ENCODE assay signal across 20 cellular contexts in genomic region chr19:28956421-28956820, GRCh38.
"Had no signal": no experiment of that assay in that cellular context is flagged by ENCODE, and none has a peak within 500 bp of the region (broad histone marks: within the 10 kb centered on the region; RNA-seq: fewer than 3 reads in every experiment).

No MANE protein-coding gene starts in this region.

- DNase-seq: dermis blood vessel endothelial cell; effector memory CD4-positive, alpha-beta T cell; head of caudate nucleus; left ventricle myocardium superior; mucosa of descending colon; naive B cell; right cardiac atrium; sigmoid colon; stimulated activated CD4-positive, alpha-beta T cell treated with anti-CD3 and anti-CD28 coated beads, Interleukin-2, amount 100 ng/mL, for 24 hours; stimulated activated CD4-positive, alpha-beta T cell treated with anti-CD3 and anti-CD28 coated beads, Interleukin-4, amount 100 ng/mL, for 24 hours; stimulated activated naive CD4-positive, alpha-beta T cell treated with Interleukin-2 at 50 U/mL for 16 hours; stomach; thyroid gland had no signal

- H3K4me3 ChIP-seq: coronary artery, lung, mucosa of descending colon, neural progenitor cell, prostate gland, sigmoid colon, stomach, thyroid gland, vagina had no signal

- ATAC-seq: left ventricle myocardium superior; mucosa of descending colon; natural killer cell treated with Interleukin-12 subunit alpha and Interleukin-12 subunit beta and Interleukin-15 and Interleukin-18, amount 100 ng/mL, for 72 hours; right cardiac atrium; stimulated activated effector memory CD8-positive, alpha-beta T cell treated with anti-CD3 and anti-CD28 coated beads, Interleukin-12 subunit alpha, Interleukin-12 subunit beta, amount 100 ng/mL, for 72 hours had no signal
